1 cellular context compared by ENCODE assay signal in genomic region chr9:81389569-81389993, GRCh38.
TF ChIP-seq lines count a peak whose summit lies in the region.

No MANE protein-coding gene starts in this region.

TF ChIP-seq in GM23338, 12 proteins besides CTCF, POLR2A, EP300 and RAD21 (continued from another document):
- no peak for TF ChIP-seq REST (IDR thresholded peaks at IDR 0.05; ENCODE audit: unreplicated experiment)
